In the genomic region with DNA sequence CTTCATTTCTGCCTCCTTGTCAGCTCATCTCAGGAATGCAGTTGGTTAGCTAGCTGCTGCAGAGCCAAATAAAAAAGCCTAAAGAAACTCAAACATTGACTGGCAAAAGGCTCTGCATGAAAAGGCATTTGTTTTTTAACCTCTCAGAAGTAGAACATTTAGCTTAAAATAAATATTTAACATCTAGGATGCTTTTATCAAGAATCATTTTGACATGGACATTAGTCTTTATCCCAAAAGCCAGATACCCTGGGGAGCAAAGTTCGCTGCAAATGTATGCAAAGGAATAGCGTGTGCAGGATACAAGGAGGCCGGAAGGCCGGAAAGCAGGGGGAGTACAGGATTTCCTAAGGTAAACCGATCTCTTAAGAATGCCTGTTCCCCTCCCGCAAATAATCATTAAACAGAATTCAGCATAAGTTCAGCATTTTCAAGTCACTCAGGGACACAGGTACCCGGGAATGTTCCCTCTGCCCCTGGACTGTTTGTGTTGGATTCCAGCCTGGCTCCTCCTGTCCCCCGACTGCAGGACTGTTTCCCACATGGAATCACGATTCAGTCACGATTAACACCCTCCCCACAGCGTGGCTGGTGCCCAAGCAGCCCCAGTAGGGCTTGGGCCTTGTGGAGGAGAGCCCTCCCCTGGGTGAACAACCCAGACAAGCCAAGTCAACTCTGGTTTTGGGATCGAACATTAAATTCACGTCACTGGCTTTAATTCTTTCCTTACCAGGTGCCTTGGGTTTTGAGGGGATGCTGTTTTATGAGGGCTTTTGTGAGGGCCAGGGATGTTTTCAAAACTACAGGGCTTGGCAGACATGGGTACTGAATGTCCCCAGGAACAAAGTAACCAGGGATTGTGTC, we compare ENCODE assay signal across 10 cellular contexts.
DNase-seq lines count a peak whose midpoint lies in the region; ATAC-seq, FAIRE-seq and TF ChIP-seq lines count a peak whose summit lies in the region.
"Had no signal": no experiment of that assay in that cellular context is flagged by ENCODE, and none has a peak within 500 bp of the region (broad histone marks: within the 10 kb centered on the region; RNA-seq: fewer than 3 reads in every experiment).

No MANE protein-coding gene starts in this region.

- H3K4me3 ChIP-seq in body of pancreas: no peak overlapping the region
- H3K4me3 ChIP-seq: SK-N-MC had no signal

- H3K9me3 Mint-ChIP-seq in stimulated activated memory B cell treated with anti-CD40 and anti-IgM and Interleukin-4, amounts not matched to agents 10 μg/mL and 1 μg/mL and 100 μg/mL, for 72 hours: no peaks in the 10 kb centered on the region

- intact Hi-C loops in body of pancreas (cut with DNase I): no loop called here

- WGBS in body of pancreas, 2 donors: 11 to 14% methylated on average over 10 to 13 of the region's 13 CpGs

- peak overlapping the region; percentile 78 for H3K27ac Mint-ChIP-seq in stimulated activated memory B cell treated with anti-CD40 and anti-IgM and Interleukin-4, amounts not matched to agents 10 μg/mL and 1 μg/mL and 100 μg/mL, for 72 hours

- H3K36me3 Mint-ChIP-seq in stimulated activated memory B cell treated with anti-CD40 and anti-IgM and Interleukin-4, amounts not matched to agents 10 μg/mL and 1 μg/mL and 100 μg/mL, for 72 hours: peaks cover 37% of the 10 kb centered on the region

- FAIRE-seq in GM19239 (lab: Jason Lieb, UNC): no peak
- FAIRE-seq: endometrium had no signal

- DNase-seq in LHCN-M2 (ENCODE audit: low read depth) (peak; percentile 68), body of pancreas (peak; percentile 53 to 67 (median 63)), kidney glomerular epithelial cell (lab: John Stamatoyannopoulos, UW) (peak; percentile 68), GM19239 (ENCODE audit: insufficient read length, low spot score) (no peak)

- no peaks in the 10 kb centered on the region for H3K9me3 ChIP-seq in body of pancreas

- ATAC-seq in body of pancreas (peak; percentile 77), HG03095 (IDR thresholded peaks at IDR 0.05; ENCODE audit: unreplicated experiment) (no peak), GM19463 (IDR thresholded peaks at IDR 0.05; ENCODE audit: unreplicated experiment) (no peak), HG03175 (IDR thresholded peaks at IDR 0.05; ENCODE audit: unreplicated experiment) (no peak)
- ATAC-seq in stimulated activated memory B cell treated with anti-CD40 and anti-IgM and Interleukin-4, amounts not matched to agents 10 μg/mL and 1 μg/mL and 100 μg/mL, for 72 hours: no peak

- TF ChIP-seq CTCF in body of pancreas (IDR thresholded peaks at IDR 0.05): no peak

- no peaks in the 10 kb centered on the region for H3K36me3 ChIP-seq in body of pancreas (replicated peaks in 1 of 2; ENCODE audit: insufficient read depth in 1 of 2, low read depth in 2 of 2)

- no peak for TF ChIP-seq POLR2A in body of pancreas (IDR thresholded peaks at IDR 0.05)

- H3K27me3 Mint-ChIP-seq in stimulated activated memory B cell treated with anti-CD40 and anti-IgM and Interleukin-4, amounts not matched to agents 10 μg/mL and 1 μg/mL and 100 μg/mL, for 72 hours: no peaks in the 10 kb centered on the region

- no peaks in the 10 kb centered on the region for H3K27me3 ChIP-seq in body of pancreas

- peaks cover 70% of the 10 kb centered on the region for H3K4me1 Mint-ChIP-seq in stimulated activated memory B cell treated with anti-CD40 and anti-IgM and Interleukin-4, amounts not matched to agents 10 μg/mL and 1 μg/mL and 100 μg/mL, for 72 hours

- peak overlapping the region; percentile 73 to 90 (median 77) for H3K27ac ChIP-seq in body of pancreas
- H3K27ac ChIP-seq: SK-N-MC had no signal

- peak overlapping the region; percentile 23 for H3K4me3 Mint-ChIP-seq in stimulated activated memory B cell treated with anti-CD40 and anti-IgM and Interleukin-4, amounts not matched to agents 10 μg/mL and 1 μg/mL and 100 μg/mL, for 72 hours

- peaks cover 66% of the 10 kb centered on the region for H3K4me1 ChIP-seq in body of pancreas
